Comparison of ENCODE assay signal across 1 cellular context in the genomic region with DNA sequence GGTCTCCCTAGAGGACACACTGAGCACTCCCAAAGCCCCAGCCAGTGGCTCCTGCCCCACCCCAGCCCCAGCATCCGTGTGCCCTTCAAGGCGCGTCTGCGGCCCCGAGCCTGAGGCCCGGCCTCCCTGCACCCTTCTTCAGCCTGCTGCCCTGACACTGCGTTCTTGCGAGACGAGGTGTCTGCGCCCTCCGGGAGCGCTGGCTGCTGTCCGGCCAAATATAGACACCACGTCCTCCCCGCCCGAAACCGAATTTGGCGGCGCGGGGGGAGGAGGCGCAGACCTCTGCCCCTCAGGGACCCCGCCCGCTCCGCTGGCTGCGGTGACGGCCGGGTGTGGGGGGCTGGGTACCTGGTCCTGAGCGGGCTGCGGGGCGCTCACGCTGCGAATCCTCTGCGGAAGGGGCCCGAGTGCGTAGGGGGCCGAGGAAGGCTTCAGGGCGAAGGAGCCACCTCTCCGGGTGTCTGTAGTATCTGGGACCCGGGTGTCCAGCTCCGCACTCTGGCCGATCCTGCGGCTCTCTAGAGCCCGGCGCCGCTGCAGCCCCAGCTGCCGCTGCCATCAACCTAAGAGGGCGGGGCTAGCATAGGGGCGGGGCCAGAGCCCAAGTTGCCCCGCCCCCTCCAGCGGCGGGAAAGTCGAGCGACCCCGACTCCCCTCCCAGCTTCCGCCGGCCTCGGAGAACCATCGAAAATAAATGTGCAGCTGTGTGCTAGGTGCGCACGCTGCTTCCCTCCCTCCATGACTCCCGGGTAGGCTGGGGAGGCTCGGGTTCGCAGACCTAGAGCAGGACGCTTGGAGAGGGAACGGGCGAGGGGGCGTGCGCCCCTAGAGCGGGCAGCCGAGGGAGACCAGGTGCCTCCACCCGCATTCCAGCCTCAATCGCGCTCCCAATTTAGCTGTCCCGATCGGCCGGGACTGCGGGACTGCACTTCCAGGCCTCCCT.
TF ChIP-seq lines count a peak whose summit lies in the region.

A gene (minus strand): TSS at position 576 of the 946 bp plus-strand sequence. CDS start 1,491 bp downstream, outside the sequence.

TF ChIP-seq in HEK293, 187 proteins besides CTCF, POLR2A, EP300 and RAD21 (continued from another document and continues in another):
- TF ChIP-seq, protein P1, sequence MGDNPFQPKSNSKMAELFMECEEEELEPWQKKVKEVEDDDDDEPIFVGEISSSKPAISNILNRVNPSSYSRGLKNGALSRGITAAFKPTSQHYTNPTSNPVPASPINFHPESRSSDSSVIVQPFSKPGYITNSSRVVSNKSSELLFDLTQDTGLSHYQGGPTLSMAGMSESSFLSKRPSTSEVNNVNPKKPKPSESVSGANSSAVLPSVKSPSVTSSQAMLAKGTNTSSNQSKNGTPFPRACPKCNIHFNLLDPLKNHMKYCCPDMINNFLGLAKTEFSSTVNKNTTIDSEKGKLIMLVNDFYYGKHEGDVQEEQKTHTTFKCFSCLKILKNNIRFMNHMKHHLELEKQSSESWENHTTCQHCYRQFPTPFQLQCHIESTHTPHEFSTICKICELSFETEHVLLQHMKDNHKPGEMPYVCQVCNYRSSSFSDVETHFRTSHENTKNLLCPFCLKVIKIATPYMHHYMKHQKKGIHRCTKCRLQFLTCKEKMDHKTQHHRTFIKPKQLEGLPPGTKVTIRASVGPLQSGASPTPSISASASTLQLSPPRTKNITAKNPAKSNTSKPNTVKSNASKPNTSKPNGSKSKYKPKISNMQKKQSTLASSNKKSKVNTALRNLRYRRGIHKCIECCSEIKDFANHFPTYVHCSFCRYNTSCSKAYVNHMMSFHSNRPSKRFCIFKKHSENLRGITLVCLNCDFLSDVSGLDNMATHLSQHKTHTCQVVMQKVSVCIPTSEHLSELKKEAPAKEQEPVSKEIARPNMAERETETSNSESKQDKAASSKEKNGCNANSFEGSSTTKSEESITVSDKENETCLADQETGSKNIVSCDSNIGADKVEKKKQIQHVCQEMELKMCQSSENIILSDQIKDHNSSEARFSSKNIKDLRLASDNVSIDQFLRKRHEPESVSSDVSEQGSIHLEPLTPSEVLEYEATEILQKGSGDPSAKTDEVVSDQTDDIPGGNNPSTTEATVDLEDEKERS (tag by site-specific recombination; IDR thresholded peaks at IDR 0.05): no peak
- TF ChIP-seq ZNF837 (tag by site-specific recombination; IDR thresholded peaks at IDR 0.05) (no peak), TRIM28 (IDR thresholded peaks at IDR 0.05; ENCODE audit: borderline replicate concordance, low read length) (no peak), KLF9 (tag by site-specific recombination; IDR thresholded peaks at IDR 0.05; ENCODE audit: low read depth) (peak; percentile 90), ZNF707 (tag by site-specific recombination; IDR thresholded peaks at IDR 0.05) (no peak), ZBTB48 (tag by site-specific recombination; IDR thresholded peaks at IDR 0.05) (0 out of 2 replicates have a peak, but pooled peaks have one; percentile 29), BCL11A (tag by site-specific recombination; IDR thresholded peaks at IDR 0.05; ENCODE audit: low read depth) (0 out of 2 replicates have a peak, but pooled peaks have one; percentile 39), ZNF544 (tag by site-specific recombination; IDR thresholded peaks at IDR 0.05) (no peak), SALL2 (tag by site-specific recombination; IDR thresholded peaks at IDR 0.05; ENCODE audit: borderline replicate concordance) (no peak), ZNF155 (tag by site-specific recombination; IDR thresholded peaks at IDR 0.05) (no peak), GFI1B (tag by site-specific recombination; IDR thresholded peaks at IDR 0.05) (no peak), ZNF146 (tag by site-specific recombination; IDR thresholded peaks at IDR 0.05) (no peak), SCRT1 (tag by site-specific recombination; IDR thresholded peaks at IDR 0.05; ENCODE audit: borderline replicate concordance) (no peak), ZNF24 (tag by site-specific recombination; IDR thresholded peaks at IDR 0.05) (no peak), ZNF211 (tag by site-specific recombination; IDR thresholded peaks at IDR 0.05; ENCODE audit: low read depth) (no peak), SETDB1 (IDR thresholded peaks at IDR 0.05; ENCODE audit: insufficient read length, low read length) (no peak), ZNF76 (tag by site-specific recombination; IDR thresholded peaks at IDR 0.05; ENCODE audit: borderline replicate concordance, low read depth) (no peak), ZNF433 (tag by site-specific recombination; IDR thresholded peaks at IDR 0.05; ENCODE audit: low read depth) (no peak), ZNF23 (tag by site-specific recombination; IDR thresholded peaks at IDR 0.05; ENCODE audit: borderline replicate concordance) (no peak), ZNF521 (tag by site-specific recombination; IDR thresholded peaks at IDR 0.05) (no peak), ZNF610 (tag by site-specific recombination; IDR thresholded peaks at IDR 0.05; ENCODE audit: borderline replicate concordance) (no peak), ZNF133 (tag by site-specific recombination; IDR thresholded peaks at IDR 0.05) (no peak), EGR2 (tag by site-specific recombination; IDR thresholded peaks at IDR 0.05; ENCODE audit: low read depth) (no peak), ZNF138 (tag by site-specific recombination; IDR thresholded peaks at IDR 0.05; ENCODE audit: borderline replicate concordance) (no peak), KLF16 (tag by site-specific recombination; IDR thresholded peaks at IDR 0.05) (peak; percentile 75; the same call in 1 of the 2 replicates), ZBTB21 (tag by site-specific recombination; IDR thresholded peaks at IDR 0.05) (no peak)
- TF ChIP-seq, protein P2, sequence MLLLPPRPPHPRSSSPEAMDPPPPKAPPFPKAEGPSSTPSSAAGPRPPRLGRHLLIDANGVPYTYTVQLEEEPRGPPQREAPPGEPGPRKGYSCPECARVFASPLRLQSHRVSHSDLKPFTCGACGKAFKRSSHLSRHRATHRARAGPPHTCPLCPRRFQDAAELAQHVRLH (tag by site-specific recombination; IDR thresholded peaks at IDR 0.05): no peak
- TF ChIP-seq, protein P3, sequence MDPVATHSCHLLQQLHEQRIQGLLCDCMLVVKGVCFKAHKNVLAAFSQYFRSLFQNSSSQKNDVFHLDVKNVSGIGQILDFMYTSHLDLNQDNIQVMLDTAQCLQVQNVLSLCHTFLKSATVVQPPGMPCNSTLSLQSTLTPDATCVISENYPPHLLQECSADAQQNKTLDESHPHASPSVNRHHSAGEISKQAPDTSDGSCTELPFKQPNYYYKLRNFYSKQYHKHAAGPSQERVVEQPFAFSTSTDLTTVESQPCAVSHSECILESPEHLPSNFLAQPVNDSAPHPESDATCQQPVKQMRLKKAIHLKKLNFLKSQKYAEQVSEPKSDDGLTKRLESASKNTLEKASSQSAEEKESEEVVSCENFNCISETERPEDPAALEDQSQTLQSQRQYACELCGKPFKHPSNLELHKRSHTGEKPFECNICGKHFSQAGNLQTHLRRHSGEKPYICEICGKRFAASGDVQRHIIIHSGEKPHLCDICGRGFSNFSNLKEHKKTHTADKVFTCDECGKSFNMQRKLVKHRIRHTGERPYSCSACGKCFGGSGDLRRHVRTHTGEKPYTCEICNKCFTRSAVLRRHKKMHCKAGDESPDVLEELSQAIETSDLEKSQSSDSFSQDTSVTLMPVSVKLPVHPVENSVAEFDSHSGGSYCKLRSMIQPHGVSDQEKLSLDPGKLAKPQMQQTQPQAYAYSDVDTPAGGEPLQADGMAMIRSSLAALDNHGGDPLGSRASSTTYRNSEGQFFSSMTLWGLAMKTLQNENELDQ (tag by site-specific recombination; IDR thresholded peaks at IDR 0.05; ENCODE audit: low read depth): no peak
- TF ChIP-seq, protein P4, sequence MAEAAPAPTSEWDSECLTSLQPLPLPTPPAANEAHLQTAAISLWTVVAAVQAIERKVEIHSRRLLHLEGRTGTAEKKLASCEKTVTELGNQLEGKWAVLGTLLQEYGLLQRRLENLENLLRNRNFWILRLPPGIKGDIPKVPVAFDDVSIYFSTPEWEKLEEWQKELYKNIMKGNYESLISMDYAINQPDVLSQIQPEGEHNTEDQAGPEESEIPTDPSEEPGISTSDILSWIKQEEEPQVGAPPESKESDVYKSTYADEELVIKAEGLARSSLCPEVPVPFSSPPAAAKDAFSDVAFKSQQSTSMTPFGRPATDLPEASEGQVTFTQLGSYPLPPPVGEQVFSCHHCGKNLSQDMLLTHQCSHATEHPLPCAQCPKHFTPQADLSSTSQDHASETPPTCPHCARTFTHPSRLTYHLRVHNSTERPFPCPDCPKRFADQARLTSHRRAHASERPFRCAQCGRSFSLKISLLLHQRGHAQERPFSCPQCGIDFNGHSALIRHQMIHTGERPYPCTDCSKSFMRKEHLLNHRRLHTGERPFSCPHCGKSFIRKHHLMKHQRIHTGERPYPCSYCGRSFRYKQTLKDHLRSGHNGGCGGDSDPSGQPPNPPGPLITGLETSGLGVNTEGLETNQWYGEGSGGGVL (tag by site-specific recombination; IDR thresholded peaks at IDR 0.05): peak; percentile 80
- TF ChIP-seq, protein P5, sequence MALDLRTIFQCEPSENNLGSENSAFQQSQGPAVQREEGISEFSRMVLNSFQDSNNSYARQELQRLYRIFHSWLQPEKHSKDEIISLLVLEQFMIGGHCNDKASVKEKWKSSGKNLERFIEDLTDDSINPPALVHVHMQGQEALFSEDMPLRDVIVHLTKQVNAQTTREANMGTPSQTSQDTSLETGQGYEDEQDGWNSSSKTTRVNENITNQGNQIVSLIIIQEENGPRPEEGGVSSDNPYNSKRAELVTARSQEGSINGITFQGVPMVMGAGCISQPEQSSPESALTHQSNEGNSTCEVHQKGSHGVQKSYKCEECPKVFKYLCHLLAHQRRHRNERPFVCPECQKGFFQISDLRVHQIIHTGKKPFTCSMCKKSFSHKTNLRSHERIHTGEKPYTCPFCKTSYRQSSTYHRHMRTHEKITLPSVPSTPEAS (tag by site-specific recombination; IDR thresholded peaks at IDR 0.05): no peak
- TF ChIP-seq, protein P6, sequence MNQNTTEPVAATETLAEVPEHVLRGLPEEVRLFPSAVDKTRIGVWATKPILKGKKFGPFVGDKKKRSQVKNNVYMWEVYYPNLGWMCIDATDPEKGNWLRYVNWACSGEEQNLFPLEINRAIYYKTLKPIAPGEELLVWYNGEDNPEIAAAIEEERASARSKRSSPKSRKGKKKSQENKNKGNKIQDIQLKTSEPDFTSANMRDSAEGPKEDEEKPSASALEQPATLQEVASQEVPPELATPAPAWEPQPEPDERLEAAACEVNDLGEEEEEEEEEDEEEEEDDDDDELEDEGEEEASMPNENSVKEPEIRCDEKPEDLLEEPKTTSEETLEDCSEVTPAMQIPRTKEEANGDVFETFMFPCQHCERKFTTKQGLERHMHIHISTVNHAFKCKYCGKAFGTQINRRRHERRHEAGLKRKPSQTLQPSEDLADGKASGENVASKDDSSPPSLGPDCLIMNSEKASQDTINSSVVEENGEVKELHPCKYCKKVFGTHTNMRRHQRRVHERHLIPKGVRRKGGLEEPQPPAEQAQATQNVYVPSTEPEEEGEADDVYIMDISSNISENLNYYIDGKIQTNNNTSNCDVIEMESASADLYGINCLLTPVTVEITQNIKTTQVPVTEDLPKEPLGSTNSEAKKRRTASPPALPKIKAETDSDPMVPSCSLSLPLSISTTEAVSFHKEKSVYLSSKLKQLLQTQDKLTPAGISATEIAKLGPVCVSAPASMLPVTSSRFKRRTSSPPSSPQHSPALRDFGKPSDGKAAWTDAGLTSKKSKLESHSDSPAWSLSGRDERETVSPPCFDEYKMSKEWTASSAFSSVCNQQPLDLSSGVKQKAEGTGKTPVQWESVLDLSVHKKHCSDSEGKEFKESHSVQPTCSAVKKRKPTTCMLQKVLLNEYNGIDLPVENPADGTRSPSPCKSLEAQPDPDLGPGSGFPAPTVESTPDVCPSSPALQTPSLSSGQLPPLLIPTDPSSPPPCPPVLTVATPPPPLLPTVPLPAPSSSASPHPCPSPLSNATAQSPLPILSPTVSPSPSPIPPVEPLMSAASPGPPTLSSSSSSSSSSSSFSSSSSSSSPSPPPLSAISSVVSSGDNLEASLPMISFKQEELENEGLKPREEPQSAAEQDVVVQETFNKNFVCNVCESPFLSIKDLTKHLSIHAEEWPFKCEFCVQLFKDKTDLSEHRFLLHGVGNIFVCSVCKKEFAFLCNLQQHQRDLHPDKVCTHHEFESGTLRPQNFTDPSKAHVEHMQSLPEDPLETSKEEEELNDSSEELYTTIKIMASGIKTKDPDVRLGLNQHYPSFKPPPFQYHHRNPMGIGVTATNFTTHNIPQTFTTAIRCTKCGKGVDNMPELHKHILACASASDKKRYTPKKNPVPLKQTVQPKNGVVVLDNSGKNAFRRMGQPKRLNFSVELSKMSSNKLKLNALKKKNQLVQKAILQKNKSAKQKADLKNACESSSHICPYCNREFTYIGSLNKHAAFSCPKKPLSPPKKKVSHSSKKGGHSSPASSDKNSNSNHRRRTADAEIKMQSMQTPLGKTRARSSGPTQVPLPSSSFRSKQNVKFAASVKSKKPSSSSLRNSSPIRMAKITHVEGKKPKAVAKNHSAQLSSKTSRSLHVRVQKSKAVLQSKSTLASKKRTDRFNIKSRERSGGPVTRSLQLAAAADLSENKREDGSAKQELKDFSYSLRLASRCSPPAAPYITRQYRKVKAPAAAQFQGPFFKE (tag by site-specific recombination; IDR thresholded peaks at IDR 0.05; ENCODE audit: borderline replicate concordance): no peak
- TF ChIP-seq, protein P7, sequence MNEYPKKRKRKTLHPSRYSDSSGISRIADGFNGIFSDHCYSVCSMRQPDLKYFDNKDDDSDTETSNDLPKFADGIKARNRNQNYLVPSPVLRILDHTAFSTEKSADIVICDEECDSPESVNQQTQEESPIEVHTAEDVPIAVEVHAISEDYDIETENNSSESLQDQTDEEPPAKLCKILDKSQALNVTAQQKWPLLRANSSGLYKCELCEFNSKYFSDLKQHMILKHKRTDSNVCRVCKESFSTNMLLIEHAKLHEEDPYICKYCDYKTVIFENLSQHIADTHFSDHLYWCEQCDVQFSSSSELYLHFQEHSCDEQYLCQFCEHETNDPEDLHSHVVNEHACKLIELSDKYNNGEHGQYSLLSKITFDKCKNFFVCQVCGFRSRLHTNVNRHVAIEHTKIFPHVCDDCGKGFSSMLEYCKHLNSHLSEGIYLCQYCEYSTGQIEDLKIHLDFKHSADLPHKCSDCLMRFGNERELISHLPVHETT (tag by site-specific recombination; IDR thresholded peaks at IDR 0.05): no peak
- TF ChIP-seq, protein P8, sequence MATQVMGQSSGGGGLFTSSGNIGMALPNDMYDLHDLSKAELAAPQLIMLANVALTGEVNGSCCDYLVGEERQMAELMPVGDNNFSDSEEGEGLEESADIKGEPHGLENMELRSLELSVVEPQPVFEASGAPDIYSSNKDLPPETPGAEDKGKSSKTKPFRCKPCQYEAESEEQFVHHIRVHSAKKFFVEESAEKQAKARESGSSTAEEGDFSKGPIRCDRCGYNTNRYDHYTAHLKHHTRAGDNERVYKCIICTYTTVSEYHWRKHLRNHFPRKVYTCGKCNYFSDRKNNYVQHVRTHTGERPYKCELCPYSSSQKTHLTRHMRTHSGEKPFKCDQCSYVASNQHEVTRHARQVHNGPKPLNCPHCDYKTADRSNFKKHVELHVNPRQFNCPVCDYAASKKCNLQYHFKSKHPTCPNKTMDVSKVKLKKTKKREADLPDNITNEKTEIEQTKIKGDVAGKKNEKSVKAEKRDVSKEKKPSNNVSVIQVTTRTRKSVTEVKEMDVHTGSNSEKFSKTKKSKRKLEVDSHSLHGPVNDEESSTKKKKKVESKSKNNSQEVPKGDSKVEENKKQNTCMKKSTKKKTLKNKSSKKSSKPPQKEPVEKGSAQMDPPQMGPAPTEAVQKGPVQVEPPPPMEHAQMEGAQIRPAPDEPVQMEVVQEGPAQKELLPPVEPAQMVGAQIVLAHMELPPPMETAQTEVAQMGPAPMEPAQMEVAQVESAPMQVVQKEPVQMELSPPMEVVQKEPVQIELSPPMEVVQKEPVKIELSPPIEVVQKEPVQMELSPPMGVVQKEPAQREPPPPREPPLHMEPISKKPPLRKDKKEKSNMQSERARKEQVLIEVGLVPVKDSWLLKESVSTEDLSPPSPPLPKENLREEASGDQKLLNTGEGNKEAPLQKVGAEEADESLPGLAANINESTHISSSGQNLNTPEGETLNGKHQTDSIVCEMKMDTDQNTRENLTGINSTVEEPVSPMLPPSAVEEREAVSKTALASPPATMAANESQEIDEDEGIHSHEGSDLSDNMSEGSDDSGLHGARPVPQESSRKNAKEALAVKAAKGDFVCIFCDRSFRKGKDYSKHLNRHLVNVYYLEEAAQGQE (tag by site-specific recombination; IDR thresholded peaks at IDR 0.05): peak; percentile 38
